Comparison of ENCODE assay signal across 1 cellular context in the genomic region with DNA sequence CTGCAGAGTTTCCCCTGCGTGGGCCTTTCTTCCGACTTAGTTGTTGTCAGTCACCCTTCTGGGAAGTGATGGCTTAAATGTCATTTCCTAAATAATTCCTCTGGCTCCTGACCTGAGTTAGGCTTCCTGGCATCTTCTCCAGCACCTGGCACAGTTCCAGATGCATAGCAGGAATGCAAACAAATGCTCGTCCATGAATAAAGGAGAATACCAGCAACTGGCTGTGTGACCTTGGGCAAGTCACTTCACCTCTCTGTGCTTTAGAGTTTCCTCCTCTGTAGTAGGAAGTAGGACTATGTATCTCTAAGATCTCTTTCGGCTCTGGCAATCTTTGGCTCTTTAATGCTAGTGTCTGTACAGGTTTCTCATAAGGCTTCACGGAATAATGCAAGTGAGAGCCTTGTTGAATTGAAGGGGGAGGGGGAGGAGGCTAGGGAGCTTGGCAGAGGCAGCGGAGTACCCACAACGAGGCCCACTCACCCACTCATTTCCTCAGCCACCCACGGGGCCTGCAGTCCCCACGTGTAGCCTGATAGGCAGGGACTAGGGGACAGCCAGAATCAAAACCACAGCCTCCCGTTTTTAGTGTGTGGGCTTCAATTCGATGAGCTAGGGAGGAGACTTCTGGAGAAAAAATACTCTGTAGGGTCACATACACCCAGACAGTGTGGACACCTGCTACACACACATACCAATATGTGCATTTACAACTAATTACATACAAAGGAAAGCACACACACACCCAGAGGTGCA.
TF ChIP-seq lines count a peak whose summit lies in the region.

No MANE protein-coding gene starts in this region.

TF ChIP-seq in IMR-90, 13 proteins besides CTCF, POLR2A, EP300 and RAD21:
- TF ChIP-seq CEBPB (IDR thresholded peaks at IDR 0.05; ENCODE audit: low read depth, low read length) (no peak), MAZ (IDR thresholded peaks at IDR 0.05; ENCODE audit: borderline replicate concordance, low read depth, low read length) (no peak), FOS (IDR thresholded peaks at IDR 0.05; ENCODE audit: low read depth, low read length) (no peak), RFX5 (IDR thresholded peaks at IDR 0.05; ENCODE audit: low read depth, low read length) (no peak), SMC3 (IDR thresholded peaks at IDR 0.05; ENCODE audit: low read depth, low read length) (no peak), NFE2L2 (IDR thresholded peaks at IDR 0.05; ENCODE audit: low read depth, low read length) (no peak), RCOR1 (IDR thresholded peaks at IDR 0.05; ENCODE audit: insufficient replicate concordance, low read length) (no peak), MXI1 (IDR thresholded peaks at IDR 0.05; ENCODE audit: borderline replicate concordance, low read depth, low read length) (no peak), BHLHE40 (IDR thresholded peaks at IDR 0.05; ENCODE audit: low read depth, low read length) (no peak), MAFK (IDR thresholded peaks at IDR 0.05; ENCODE audit: low read depth, low read length) (no peak), CHD1 (IDR thresholded peaks at IDR 0.05; ENCODE audit: low read depth, low read length) (no peak)
- TF ChIP-seq, protein P1, sequence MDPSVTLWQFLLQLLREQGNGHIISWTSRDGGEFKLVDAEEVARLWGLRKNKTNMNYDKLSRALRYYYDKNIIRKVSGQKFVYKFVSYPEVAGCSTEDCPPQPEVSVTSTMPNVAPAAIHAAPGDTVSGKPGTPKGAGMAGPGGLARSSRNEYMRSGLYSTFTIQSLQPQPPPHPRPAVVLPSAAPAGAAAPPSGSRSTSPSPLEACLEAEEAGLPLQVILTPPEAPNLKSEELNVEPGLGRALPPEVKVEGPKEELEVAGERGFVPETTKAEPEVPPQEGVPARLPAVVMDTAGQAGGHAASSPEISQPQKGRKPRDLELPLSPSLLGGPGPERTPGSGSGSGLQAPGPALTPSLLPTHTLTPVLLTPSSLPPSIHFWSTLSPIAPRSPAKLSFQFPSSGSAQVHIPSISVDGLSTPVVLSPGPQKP (IDR thresholded peaks at IDR 0.05; ENCODE audit: borderline replicate concordance, low read depth, low read length), result no peak
- TF ChIP-seq, protein P2, sequence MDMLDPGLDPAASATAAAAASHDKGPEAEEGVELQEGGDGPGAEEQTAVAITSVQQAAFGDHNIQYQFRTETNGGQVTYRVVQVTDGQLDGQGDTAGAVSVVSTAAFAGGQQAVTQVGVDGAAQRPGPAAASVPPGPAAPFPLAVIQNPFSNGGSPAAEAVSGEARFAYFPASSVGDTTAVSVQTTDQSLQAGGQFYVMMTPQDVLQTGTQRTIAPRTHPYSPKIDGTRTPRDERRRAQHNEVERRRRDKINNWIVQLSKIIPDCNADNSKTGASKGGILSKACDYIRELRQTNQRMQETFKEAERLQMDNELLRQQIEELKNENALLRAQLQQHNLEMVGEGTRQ (IDR thresholded peaks at IDR 0.05; ENCODE audit: low read depth, low read length), result no peak
TF ChIP-seq in IMR-90: peak in this region for 0.
